ENCODE assay signal across 27 cellular contexts in genomic region chr1:35175067-35176001, GRCh38. TPM values are rescaled to one million over a fixed set of nuclear protein-coding genes. Genes with fewer than 3 reads are reported as not detected.
DNase-seq lines count a peak whose midpoint lies in the region; ATAC-seq, FAIRE-seq and TF ChIP-seq lines count a peak whose summit lies in the region.
"Had no signal": no experiment of that assay in that cellular context is flagged by ENCODE, and none has a peak within 500 bp of the region (broad histone marks: within the 10 kb centered on the region; RNA-seq: fewer than 3 reads in every experiment).

No MANE protein-coding gene starts in this region.

- TF ChIP-seq CTCF in 22Rv1 (IDR thresholded peaks at IDR 0.05) = no peak

- H3K9me3 ChIP-seq in SK-N-MC (ENCODE audit: low read depth, low read length) = no peaks in the 10 kb centered on the region
- H3K9me3 ChIP-seq: BLaER1 treated with 17β-estradiol and CSF1 and Interleukin-3, amounts not matched to agents 10 nM and 100 nM; lower lobe of right lung; mucosa of descending colon; ovary; upper lobe of right lung had no signal

- TF ChIP-seq POLR2A in GM12892 (IDR thresholded peaks at IDR 0.05; ENCODE audit: low read depth, low read length) = peak; percentile 43; the same call in 1 of the 2 replicates
- TF ChIP-seq POLR2A in erythroblast (IDR thresholded peaks at IDR 0.05; ENCODE audit: low read length) = peak; percentile 42

- no peak overlapping the region for H3K9ac ChIP-seq in SK-N-MC (ENCODE audit: insufficient read length)
- H3K9ac ChIP-seq: BLaER1 treated with 17β-estradiol and CSF1 and Interleukin-3, amounts not matched to agents 10 nM and 100 nM had no signal

- H3K27ac ChIP-seq in 22Rv1 (peak overlapping the region; percentile 42), SK-N-MC (peak overlapping the region; percentile 63; the same call in 1 of the 2 replicates)
- H3K27ac ChIP-seq: BLaER1 treated with 17β-estradiol and CSF1 and Interleukin-3, amounts not matched to agents 10 nM and 100 nM; hepatocyte; lower lobe of right lung; ovary; upper lobe of right lung had no signal

- FAIRE-seq in GM12892 (lab: Jason Lieb, UNC) = no peak

- H3K36me3 ChIP-seq in SK-N-MC (ENCODE audit: insufficient read depth, low read length) = peaks cover 54% of the 10 kb centered on the region
- H3K36me3 ChIP-seq: ovary had no signal

- no peak for ATAC-seq in HG02981 (IDR thresholded peaks at IDR 0.05; ENCODE audit: unreplicated experiment)
- ATAC-seq: activated T-cell treated with anti-CD3 and anti-CD28 coated beads, Interleukin-2, amount 50 U/mL, for 72 hours; lower lobe of right lung; mucosa of descending colon; natural killer cell; stimulated activated memory B cell treated with anti-CD40 and anti-IgM and Interleukin-4, amounts not matched to agents 10 μg/mL and 1 μg/mL and 100 μg/mL, for 72 hours; upper lobe of right lung had no signal

- no peak for DNase-seq in GM12892 (ENCODE audit: insufficient read length)
- DNase-seq in SK-N-MC (ENCODE audit: low read depth, low spot score) = no peak
- no peak for DNase-seq in erythroblast (lab: John Stamatoyannopoulos, UW)
- no peak for DNase-seq in NCI-H2227 treated with DMSO at 0.1 percent for 48 hours (lab: John Stamatoyannopoulos, UW)
- no peak for DNase-seq in NCI-H226
- no peak for DNase-seq in UCSD-AML1 (lab: John Stamatoyannopoulos, UW; ENCODE audit: unreplicated experiment)
- DNase-seq: activated B cell treated with CpG ODN at 0.5 μM for 24 hours; activated CD4-positive, alpha-beta T cell treated with anti-CD3 and anti-CD28 coated beads, Interleukin-2, amount 50 U/mL, for 1 hour; activated naive CD4-positive, alpha-beta T cell; amniotic stem cell; cerebellar nuclear complex; H7; lower lobe of right lung; mucosa of descending colon; natural killer cell; NCI-H2107; NCI-H446 treated with DMSO at 0.1 percent for 48 hours; NCI-H774; ovary; SIG-M5; upper lobe of right lung had no signal

- H3K4me3 ChIP-seq in SK-N-MC = no peak overlapping the region
- H3K4me3 ChIP-seq: BLaER1 treated with 17β-estradiol and CSF1 and Interleukin-3, amounts not matched to agents 10 nM and 100 nM; hepatocyte; lower lobe of right lung; mucosa of descending colon; ovary; upper lobe of right lung had no signal

RNA-seq across cellular contexts. Expression of gene SFPQ, which starts 17.6 kb away (rescaled TPM):
- 233 TPM for polyA plus RNA-seq in GM12892 (2012; ENCODE audit: missing spikeins)
